ENCODE assay signal across 30 cellular contexts in genomic region chr9:74336161-74336560, GRCh38.
"Had no signal": no experiment of that assay in that cellular context is flagged by ENCODE, and none has a peak within 500 bp of the region (broad histone marks: within the 10 kb centered on the region; RNA-seq: fewer than 3 reads in every experiment).

No MANE protein-coding gene starts in this region.

- ATAC-seq: activated CD4-positive, alpha-beta T cell treated with anti-CD3 and anti-CD28 coated beads for 36 hours; activated naive CD4-positive, alpha-beta T cell treated with anti-CD3 and anti-CD28 coated beads, Interleukin-2, amount 50 U/mL, for 72 hours; activated T-cell treated with anti-CD3 and anti-CD28 coated beads, Interleukin-2, amount 50 U/mL, for 72 hours; body of pancreas; T-helper 17 cell had no signal

- H3K36me3 ChIP-seq: cardiac muscle cell, colonic mucosa, esophagus squamous epithelium had no signal

- H3K27me3 ChIP-seq: body of pancreas, cardiac muscle cell, colonic mucosa, esophagus squamous epithelium had no signal

- H3K4me1 ChIP-seq: colonic mucosa, esophagus squamous epithelium had no signal

- H3K27ac ChIP-seq: body of pancreas, cardiac muscle cell, colonic mucosa, epithelial cell of prostate, esophagus squamous epithelium had no signal

- DNase-seq: activated CD4-positive, alpha-beta memory T cell treated with anti-CD3 and anti-CD28 coated beads, Interleukin-2, amount 10 ng/mL, durations not matched to agents 7 days and 5 days; activated CD4-positive, alpha-beta T cell treated with anti-CD3 and anti-CD28 coated beads for 36 hours; activated CD4-positive, alpha-beta T cell treated with anti-CD3 and anti-CD28 coated beads, Interleukin-2, amount 10 ng/mL, durations not matched to agents 24 days and 14 days; activated CD4-positive, alpha-beta T cell treated with anti-CD3 and anti-CD28 coated beads, Interleukin-2, amount 50 U/mL, for 4 hours; activated CD4-positive, CD25-positive, alpha-beta regulatory T cell; activated CD4-positive, CD25-positive, alpha-beta regulatory T cell treated with anti-CD3 and anti-CD28 coated beads, Interleukin-2, amount 50 U/mL, for 72 hours; activated CD8-positive, alpha-beta memory T cell treated with anti-CD3 and anti-CD28 coated beads, Interleukin-2, amount 50 U/mL, for 48 hours; activated gamma-delta T cell; activated naive CD4-positive, alpha-beta T cell; activated naive CD4-positive, alpha-beta T cell treated with anti-CD3 and anti-CD28 coated beads, Interleukin-2, amount 10 ng/mL, durations not matched to agents 7 days and 5 days; activated naive CD8-positive, alpha-beta T cell treated with anti-CD3 and anti-CD28 coated beads, Interleukin-2, amount 10 ng/mL, durations not matched to agents 7 days and 5 days; activated T-cell treated with anti-CD3 and anti-CD28 coated beads for 4 hours; activated T-cell treated with anti-CD3 and anti-CD28 coated beads, Interleukin-2, amount 50 U/mL, for 24 hours; activated T-cell treated with anti-CD3 and anti-CD28 coated beads, Interleukin-2, amount 50 U/mL, for 72 hours; amniotic stem cell; anterior cingulate cortex; body of pancreas; central memory CD4-positive, alpha-beta T cell; cerebellar nuclear complex; colonic mucosa; effector CD8-positive, alpha-beta T cell; esophagus squamous epithelium; foreskin fibroblast; head of caudate nucleus; T-helper 1 cell; T-helper 17 cell; T1000 had no signal

- H3K4me3 ChIP-seq: body of pancreas, cardiac muscle cell, colonic mucosa, esophagus squamous epithelium had no signal

- H3K9me3 ChIP-seq: body of pancreas, colonic mucosa, esophagus squamous epithelium had no signal
